8 cellular contexts compared by ENCODE assay signal in genomic region chr5:151739939-151740335, GRCh38. TPM values are rescaled to one million over a fixed set of nuclear protein-coding genes. Genes with fewer than 3 reads are reported as not detected.
DNase-seq lines count a peak whose midpoint lies in the region; ATAC-seq and TF ChIP-seq lines count a peak whose summit lies in the region.

No MANE protein-coding gene starts in this region.

- 0 out of 2 replicates have a peak overlapping the region, but pooled peaks have one; percentile 8 for H3K4me3 ChIP-seq in BJ (ENCODE audit: low read depth, low read length)

- DNase-seq in BJ (ENCODE audit: low read depth) (peak; percentile 96), SW480 (ENCODE audit: low spot score) (peak; percentile 76), fibroblast of the conjunctiva (ENCODE audit: low read depth) (peak; percentile 84), osteocyte (ENCODE audit: extremely low spot score, unreplicated experiment) (no peak), CD14-positive monocyte (ENCODE audit: low spot score) (no peak), NCI-H2107 treated with DMSO at 0.1 percent for 48 hours (lab: John Stamatoyannopoulos, UW; ENCODE audit: unreplicated experiment) (no peak)

- POLR2A ChIA-PET in BJ (lab: Charles Lee): interaction anchor here (0.6 to 4.2 kb wide), 12 partner anchors 18 to 81 kb away, joined by 3 to 53 read pairs (median 7); partner anchors contain the start of gene SPARC

- H3K36me3 Mint-ChIP-seq in osteocyte (ENCODE audit: unreplicated experiment): peaks cover 9% of the 10 kb centered on the region
- H3K36me3 Mint-ChIP-seq in CD14-positive monocyte: peaks cover 47 to 73% of the 10 kb centered on the region in 2 donors

- no peaks in the 10 kb centered on the region for H3K27me3 Mint-ChIP-seq in osteocyte (ENCODE audit: unreplicated experiment)
- H3K27me3 Mint-ChIP-seq in CD14-positive monocyte (ENCODE audit: low read depth in 3 of 3): peaks cover 0 to 3% (median 0%) of the 10 kb centered on the region in 3 donors

- intact Hi-C loops in CD14-positive monocyte (cut with micrococcal nuclease): loop anchor here (2.0 to 5.0 kb wide), 2 partner anchors 81 to 83 kb away; no protein-coding TSS in a partner anchor

- H3K4me1 Mint-ChIP-seq in osteocyte (ENCODE audit: unreplicated experiment) (peaks cover 56% of the 10 kb centered on the region), CD14-positive monocyte (peaks cover 14% of the 10 kb centered on the region)

- CTCF ChIA-PET in BJ (lab: Yijun Ruan, JAX): interaction anchor here (0.6 to 12.3 kb wide), 25 partner anchors 9 to 895 kb away, joined by 3 to 234 read pairs (median 7); partner anchors contain the start of genes G3BP1, SLC36A1 and SPARC

- H3K4me3 Mint-ChIP-seq in osteocyte (ENCODE audit: unreplicated experiment) (peak overlapping the region; percentile 49), CD14-positive monocyte (no peak overlapping the region)

- H3K36me3 ChIP-seq in BJ (ENCODE audit: control insufficient read depth, insufficient read depth, low read length): peaks cover 1% of the 10 kb centered on the region

- ATAC-seq in HG03342 (IDR thresholded peaks at IDR 0.05; ENCODE audit: unreplicated experiment): no peak
- ATAC-seq in HG03159 (IDR thresholded peaks at IDR 0.05; ENCODE audit: unreplicated experiment): no peak

- H3K9me3 Mint-ChIP-seq in osteocyte (ENCODE audit: unreplicated experiment): no peaks in the 10 kb centered on the region
- H3K9me3 Mint-ChIP-seq in CD14-positive monocyte: no peaks in the 10 kb centered on the region

- TF ChIP-seq CTCF in BJ (IDR thresholded peaks at IDR 0.05; ENCODE audit: insufficient read depth, low read depth, low read length) (no peak), osteocyte (IDR thresholded peaks at IDR 0.05) (no peak), CD14-positive monocyte (IDR thresholded peaks at IDR 0.05) (no peak)

- H3K27me3 ChIP-seq in BJ (ENCODE audit: control insufficient read depth, insufficient read depth, low read length): no peaks in the 10 kb centered on the region

- H3K27ac Mint-ChIP-seq in osteocyte (ENCODE audit: unreplicated experiment) (peak overlapping the region; percentile 96), CD14-positive monocyte (peak overlapping the region in 1 of 7 donors; percentile 76)

RNA-seq across cellular contexts. Expression of gene ATOX1, which starts 18.5 kb away (rescaled TPM):
- 156 and 187 TPM in 2 replicates for polyA plus RNA-seq in BJ (2011; rRNA removed)
- polyA minus RNA-seq in BJ (2011; rRNA and poly(A)+ RNA removed): 83.2 and 114 TPM in 2 replicates
- 104 and 107 TPM in 2 replicates for total RNA-seq in osteocyte
- 100 to 1,000 TPM; 148 to 149 TPM for polyA plus RNA-seq in CD14-positive monocyte

RNA-seq across cellular contexts. Expression of gene G3BP1, which starts 31.8 kb away (rescaled TPM):
- polyA plus RNA-seq in BJ (2011; rRNA removed) (59.1 and 100 TPM in 2 replicates), CD14-positive monocyte (10 to 100 TPM; 58.8 to 60.6 TPM)
- 120 and 160 TPM in 2 replicates for polyA minus RNA-seq in BJ (2011; rRNA and poly(A)+ RNA removed)
- 184 and 205 TPM in 2 replicates for total RNA-seq in osteocyte

RNA-seq across cellular contexts. Expression of gene SPARC, which starts 53.2 kb away (rescaled TPM):
- polyA plus RNA-seq in BJ (2011; rRNA removed): 14,419 and 17,277 TPM in 2 replicates
- polyA minus RNA-seq in BJ (2011; rRNA and poly(A)+ RNA removed): 5,297 and 8,034 TPM in 2 replicates
- 9,466 and 10,195 TPM in 2 replicates for total RNA-seq in osteocyte
- 10 to 100 TPM; 10.7 to 19.7 TPM for polyA plus RNA-seq in CD14-positive monocyte

Comparison
In these comparisons a context has a peak if more than half of its experiments do, and no peak if none do; other contexts are left out.
1. DNase-seq: peak in BJ (single experiment), SW480 (single experiment) and fibroblast of the conjunctiva (single experiment); none in osteocyte (single experiment), CD14-positive monocyte (single experiment) and NCI-H2107 treated with DMSO at 0.1 percent for 48 hours (single experiment).
2. RNA of gene SPARC, which starts 53.2 kb away (polyA plus RNA-seq): 14,419 to 17,277 TPM in BJ; 10.7 to 19.7 TPM in CD14-positive monocyte; every median in the first group is over 100 times any median in the second.